In the genomic region with DNA sequence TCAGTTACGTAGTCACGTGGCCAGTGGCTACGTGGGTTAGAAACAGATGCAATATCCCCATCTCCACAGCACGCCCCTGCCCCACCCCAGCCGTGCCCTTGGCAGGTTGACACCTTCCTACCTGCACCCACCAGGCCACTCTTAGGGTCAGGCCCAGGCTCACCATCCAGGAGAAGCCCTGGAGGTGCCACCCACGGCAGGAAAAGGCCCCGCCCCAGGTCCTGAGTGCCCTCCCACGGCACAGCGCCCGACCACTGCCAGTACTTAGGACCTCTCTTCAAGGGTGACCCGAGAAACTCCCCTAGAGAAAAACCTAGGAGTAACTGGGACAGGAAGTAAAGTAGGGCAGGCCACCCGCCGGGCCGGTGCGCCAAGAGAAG, we compare ENCODE assay signal across 1 cellular context.
TF ChIP-seq lines count a peak whose summit lies in the region.

No MANE protein-coding gene starts in this region.

TF ChIP-seq in GM12878, 131 proteins besides CTCF, POLR2A, EP300 and RAD21:
- no peak for TF ChIP-seq MTA2 (IDR thresholded peaks at IDR 0.05; ENCODE audit: low read depth)
- TF ChIP-seq, protein P1, sequence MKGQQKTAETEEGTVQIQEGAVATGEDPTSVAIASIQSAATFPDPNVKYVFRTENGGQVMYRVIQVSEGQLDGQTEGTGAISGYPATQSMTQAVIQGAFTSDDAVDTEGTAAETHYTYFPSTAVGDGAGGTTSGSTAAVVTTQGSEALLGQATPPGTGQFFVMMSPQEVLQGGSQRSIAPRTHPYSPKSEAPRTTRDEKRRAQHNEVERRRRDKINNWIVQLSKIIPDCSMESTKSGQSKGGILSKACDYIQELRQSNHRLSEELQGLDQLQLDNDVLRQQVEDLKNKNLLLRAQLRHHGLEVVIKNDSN (IDR thresholded peaks at IDR 0.05; ENCODE audit: borderline replicate concordance, extremely low read length, insufficient read depth, low read depth, low read length): peak; percentile 22
